1 cellular context compared by ENCODE assay signal in the genomic region with DNA sequence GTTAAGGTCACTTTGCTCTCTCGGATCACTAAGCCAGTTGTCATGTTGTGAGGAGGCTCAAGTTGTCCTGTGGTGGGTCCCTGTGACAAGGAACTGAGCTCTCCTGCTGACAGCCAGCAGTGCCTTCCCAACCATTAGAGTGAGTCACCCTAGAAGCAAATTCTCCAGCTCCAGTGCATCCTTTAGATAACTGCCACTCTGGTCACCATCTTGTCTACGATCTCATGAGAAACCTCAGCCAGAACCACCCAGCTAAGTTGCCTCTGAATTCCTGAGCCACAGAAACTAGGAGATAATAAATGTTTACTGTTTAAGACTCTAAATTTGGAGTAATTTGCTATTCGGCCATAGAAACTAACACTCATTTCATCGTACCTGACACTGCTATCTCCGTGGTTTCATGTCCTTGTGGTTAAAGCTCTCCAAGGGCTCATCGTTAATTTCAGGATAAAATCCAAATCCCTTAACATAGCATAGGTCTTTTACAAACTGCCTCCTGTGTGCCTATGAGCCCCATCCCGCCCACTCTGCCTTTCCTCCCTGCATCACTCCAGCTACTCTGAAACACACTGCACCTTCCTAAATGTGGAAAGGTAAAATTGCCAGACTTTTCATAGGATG.
A peak's percentile ranks its signal among the peaks of the same experiment; 100 is the strongest.
TF ChIP-seq lines count a peak whose summit lies in the region.

No MANE protein-coding gene starts in this region.

TF ChIP-seq in K562, 482 proteins besides CTCF, POLR2A, EP300 and RAD21 (continued from another document and continues in another):
- TF ChIP-seq, protein P1, sequence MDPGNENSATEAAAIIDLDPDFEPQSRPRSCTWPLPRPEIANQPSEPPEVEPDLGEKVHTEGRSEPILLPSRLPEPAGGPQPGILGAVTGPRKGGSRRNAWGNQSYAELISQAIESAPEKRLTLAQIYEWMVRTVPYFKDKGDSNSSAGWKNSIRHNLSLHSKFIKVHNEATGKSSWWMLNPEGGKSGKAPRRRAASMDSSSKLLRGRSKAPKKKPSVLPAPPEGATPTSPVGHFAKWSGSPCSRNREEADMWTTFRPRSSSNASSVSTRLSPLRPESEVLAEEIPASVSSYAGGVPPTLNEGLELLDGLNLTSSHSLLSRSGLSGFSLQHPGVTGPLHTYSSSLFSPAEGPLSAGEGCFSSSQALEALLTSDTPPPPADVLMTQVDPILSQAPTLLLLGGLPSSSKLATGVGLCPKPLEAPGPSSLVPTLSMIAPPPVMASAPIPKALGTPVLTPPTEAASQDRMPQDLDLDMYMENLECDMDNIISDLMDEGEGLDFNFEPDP (CRISPR knock-in tag; IDR thresholded peaks at IDR 0.05) = no peak
- TF ChIP-seq KLF16 (IDR thresholded peaks at IDR 0.05) = peak; percentile 66
- TF ChIP-seq ETS2 (tag; IDR thresholded peaks at IDR 0.05; ENCODE audit: borderline replicate concordance, poor library complexity, severe bottlenecking) = no peak
- peak; percentile 92 for TF ChIP-seq ARID1B (IDR thresholded peaks at IDR 0.05)
- TF ChIP-seq, protein P2, sequence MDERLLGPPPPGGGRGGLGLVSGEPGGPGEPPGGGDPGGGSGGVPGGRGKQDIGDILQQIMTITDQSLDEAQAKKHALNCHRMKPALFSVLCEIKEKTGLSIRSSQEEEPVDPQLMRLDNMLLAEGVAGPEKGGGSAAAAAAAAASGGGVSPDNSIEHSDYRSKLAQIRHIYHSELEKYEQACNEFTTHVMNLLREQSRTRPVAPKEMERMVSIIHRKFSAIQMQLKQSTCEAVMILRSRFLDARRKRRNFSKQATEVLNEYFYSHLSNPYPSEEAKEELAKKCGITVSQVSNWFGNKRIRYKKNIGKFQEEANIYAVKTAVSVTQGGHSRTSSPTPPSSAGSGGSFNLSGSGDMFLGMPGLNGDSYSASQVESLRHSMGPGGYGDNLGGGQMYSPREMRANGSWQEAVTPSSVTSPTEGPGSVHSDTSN (CRISPR knock-in tag; IDR thresholded peaks at IDR 0.05; ENCODE audit: low read depth) = no peak
- TF ChIP-seq, protein P2 (tag; conservative IDR thresholded peaks at IDR 0.05; ENCODE audit: low read depth) = no peak
- no peak for TF ChIP-seq LARP7 (IDR thresholded peaks at IDR 0.05)
- no peak for TF ChIP-seq ZBTB1 (CRISPR knock-in tag; IDR thresholded peaks at IDR 0.05; ENCODE audit: borderline replicate concordance, low read depth)
- no peak for TF ChIP-seq BRCA1 (IDR thresholded peaks at IDR 0.05)
- no peak for TF ChIP-seq BRCA1 (CRISPR knock-in tag; IDR thresholded peaks at IDR 0.05)
- TF ChIP-seq SIN3A (IDR thresholded peaks at IDR 0.05; ENCODE audit: borderline replicate concordance in 2 of 2, control insufficient read depth in 1 of 2, low read depth in 2 of 2, low read length in 2 of 2) = no peak
- TF ChIP-seq, protein P3, sequence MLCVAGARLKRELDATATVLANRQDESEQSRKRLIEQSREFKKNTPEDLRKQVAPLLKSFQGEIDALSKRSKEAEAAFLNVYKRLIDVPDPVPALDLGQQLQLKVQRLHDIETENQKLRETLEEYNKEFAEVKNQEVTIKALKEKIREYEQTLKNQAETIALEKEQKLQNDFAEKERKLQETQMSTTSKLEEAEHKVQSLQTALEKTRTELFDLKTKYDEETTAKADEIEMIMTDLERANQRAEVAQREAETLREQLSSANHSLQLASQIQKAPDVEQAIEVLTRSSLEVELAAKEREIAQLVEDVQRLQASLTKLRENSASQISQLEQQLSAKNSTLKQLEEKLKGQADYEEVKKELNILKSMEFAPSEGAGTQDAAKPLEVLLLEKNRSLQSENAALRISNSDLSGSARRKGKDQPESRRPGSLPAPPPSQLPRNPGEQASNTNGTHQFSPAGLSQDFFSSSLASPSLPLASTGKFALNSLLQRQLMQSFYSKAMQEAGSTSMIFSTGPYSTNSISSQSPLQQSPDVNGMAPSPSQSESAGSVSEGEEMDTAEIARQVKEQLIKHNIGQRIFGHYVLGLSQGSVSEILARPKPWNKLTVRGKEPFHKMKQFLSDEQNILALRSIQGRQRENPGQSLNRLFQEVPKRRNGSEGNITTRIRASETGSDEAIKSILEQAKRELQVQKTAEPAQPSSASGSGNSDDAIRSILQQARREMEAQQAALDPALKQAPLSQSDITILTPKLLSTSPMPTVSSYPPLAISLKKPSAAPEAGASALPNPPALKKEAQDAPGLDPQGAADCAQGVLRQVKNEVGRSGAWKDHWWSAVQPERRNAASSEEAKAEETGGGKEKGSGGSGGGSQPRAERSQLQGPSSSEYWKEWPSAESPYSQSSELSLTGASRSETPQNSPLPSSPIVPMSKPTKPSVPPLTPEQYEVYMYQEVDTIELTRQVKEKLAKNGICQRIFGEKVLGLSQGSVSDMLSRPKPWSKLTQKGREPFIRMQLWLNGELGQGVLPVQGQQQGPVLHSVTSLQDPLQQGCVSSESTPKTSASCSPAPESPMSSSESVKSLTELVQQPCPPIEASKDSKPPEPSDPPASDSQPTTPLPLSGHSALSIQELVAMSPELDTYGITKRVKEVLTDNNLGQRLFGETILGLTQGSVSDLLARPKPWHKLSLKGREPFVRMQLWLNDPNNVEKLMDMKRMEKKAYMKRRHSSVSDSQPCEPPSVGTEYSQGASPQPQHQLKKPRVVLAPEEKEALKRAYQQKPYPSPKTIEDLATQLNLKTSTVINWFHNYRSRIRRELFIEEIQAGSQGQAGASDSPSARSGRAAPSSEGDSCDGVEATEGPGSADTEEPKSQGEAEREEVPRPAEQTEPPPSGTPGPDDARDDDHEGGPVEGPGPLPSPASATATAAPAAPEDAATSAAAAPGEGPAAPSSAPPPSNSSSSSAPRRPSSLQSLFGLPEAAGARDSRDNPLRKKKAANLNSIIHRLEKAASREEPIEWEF (CRISPR knock-in tag; IDR thresholded peaks at IDR 0.05) = no peak
- no peak for TF ChIP-seq ZNF583 (CRISPR knock-in tag; IDR thresholded peaks at IDR 0.05)
- TF ChIP-seq POLR2G (IDR thresholded peaks at IDR 0.05; ENCODE audit: low read depth, low read length) = no peak
- TF ChIP-seq, protein P4, sequence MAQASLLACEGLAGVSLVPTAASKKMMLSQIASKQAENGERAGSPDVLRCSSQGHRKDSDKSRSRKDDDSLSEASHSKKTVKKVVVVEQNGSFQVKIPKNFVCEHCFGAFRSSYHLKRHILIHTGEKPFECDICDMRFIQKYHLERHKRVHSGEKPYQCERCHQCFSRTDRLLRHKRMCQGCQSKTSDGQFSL (CRISPR knock-in tag; IDR thresholded peaks at IDR 0.05) = no peak
- TF ChIP-seq, protein P4 (tag; IDR thresholded peaks at IDR 0.05) = no peak
- TF ChIP-seq RBFOX2 (IDR thresholded peaks at IDR 0.05; ENCODE audit: low read depth, low read length) = no peak
- TF ChIP-seq, protein P5, sequence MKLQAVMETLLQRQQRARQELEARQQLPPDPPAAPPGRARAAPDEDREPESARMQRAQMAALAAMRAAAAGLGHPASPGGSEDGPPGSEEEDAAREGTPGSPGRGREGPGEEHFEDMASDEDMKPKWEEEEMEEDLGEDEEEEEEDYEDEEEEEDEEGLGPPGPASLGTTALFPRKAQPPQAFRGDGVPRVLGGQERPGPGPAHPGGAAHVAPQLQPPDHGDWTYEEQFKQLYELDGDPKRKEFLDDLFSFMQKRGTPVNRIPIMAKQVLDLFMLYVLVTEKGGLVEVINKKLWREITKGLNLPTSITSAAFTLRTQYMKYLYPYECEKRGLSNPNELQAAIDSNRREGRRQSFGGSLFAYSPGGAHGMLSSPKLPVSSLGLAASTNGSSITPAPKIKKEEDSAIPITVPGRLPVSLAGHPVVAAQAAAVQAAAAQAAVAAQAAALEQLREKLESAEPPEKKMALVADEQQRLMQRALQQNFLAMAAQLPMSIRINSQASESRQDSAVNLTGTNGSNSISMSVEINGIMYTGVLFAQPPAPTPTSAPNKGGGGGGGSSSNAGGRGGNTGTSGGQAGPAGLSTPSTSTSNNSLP (IDR thresholded peaks at IDR 0.05; ENCODE audit: borderline replicate concordance, low read depth, low read length) = no peak
- peak; percentile 92 for TF ChIP-seq TEAD4 (IDR thresholded peaks at IDR 0.05; ENCODE audit: low read length)
- TF ChIP-seq TEAD4 (CRISPR knock-in tag; IDR thresholded peaks at IDR 0.05; ENCODE audit: borderline replicate concordance) = no peak
- TF ChIP-seq CSDE1 (IDR thresholded peaks at IDR 0.05) = no peak
- TF ChIP-seq ZNF436 (CRISPR knock-in tag; IDR thresholded peaks at IDR 0.05) = no peak
- TF ChIP-seq, protein P6, sequence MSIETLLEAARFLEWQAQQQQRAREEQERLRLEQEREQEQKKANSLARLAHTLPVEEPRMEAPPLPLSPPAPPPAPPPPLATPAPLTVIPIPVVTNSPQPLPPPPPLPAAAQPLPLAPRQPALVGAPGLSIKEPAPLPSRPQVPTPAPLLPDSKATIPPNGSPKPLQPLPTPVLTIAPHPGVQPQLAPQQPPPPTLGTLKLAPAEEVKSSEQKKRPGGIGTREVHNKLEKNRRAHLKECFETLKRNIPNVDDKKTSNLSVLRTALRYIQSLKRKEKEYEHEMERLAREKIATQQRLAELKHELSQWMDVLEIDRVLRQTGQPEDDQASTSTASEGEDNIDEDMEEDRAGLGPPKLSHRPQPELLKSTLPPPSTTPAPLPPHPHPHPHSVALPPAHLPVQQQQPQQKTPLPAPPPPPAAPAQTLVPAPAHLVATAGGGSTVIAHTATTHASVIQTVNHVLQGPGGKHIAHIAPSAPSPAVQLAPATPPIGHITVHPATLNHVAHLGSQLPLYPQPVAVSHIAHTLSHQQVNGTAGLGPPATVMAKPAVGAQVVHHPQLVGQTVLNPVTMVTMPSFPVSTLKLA (conservative IDR thresholded peaks at IDR 0.05) = no peak
- no peak for TF ChIP-seq IRF2 (CRISPR knock-in tag; IDR thresholded peaks at IDR 0.05)
- TF ChIP-seq U2AF1 (optimal IDR thresholded peaks at IDR 0.05; ENCODE audit: low read depth, low read length) = no peak
- TF ChIP-seq, protein P7, sequence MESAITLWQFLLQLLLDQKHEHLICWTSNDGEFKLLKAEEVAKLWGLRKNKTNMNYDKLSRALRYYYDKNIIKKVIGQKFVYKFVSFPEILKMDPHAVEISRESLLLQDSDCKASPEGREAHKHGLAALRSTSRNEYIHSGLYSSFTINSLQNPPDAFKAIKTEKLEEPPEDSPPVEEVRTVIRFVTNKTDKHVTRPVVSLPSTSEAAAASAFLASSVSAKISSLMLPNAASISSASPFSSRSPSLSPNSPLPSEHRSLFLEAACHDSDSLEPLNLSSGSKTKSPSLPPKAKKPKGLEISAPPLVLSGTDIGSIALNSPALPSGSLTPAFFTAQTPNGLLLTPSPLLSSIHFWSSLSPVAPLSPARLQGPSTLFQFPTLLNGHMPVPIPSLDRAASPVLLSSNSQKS (CRISPR knock-in tag; IDR thresholded peaks at IDR 0.05) = no peak
- TF ChIP-seq, protein P8, sequence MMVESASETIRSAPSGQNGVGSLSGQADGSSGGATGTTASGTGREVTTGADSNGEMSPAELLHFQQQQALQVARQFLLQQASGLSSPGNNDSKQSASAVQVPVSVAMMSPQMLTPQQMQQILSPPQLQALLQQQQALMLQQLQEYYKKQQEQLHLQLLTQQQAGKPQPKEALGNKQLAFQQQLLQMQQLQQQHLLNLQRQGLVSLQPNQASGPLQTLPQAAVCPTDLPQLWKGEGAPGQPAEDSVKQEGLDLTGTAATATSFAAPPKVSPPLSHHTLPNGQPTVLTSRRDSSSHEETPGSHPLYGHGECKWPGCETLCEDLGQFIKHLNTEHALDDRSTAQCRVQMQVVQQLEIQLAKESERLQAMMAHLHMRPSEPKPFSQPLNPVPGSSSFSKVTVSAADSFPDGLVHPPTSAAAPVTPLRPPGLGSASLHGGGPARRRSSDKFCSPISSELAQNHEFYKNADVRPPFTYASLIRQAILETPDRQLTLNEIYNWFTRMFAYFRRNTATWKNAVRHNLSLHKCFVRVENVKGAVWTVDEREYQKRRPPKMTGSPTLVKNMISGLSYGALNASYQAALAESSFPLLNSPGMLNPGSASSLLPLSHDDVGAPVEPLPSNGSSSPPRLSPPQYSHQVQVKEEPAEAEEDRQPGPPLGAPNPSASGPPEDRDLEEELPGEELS (CRISPR knock-in tag; IDR thresholded peaks at IDR 0.05; ENCODE audit: borderline replicate concordance) = no peak
- TF ChIP-seq COPS2 (conservative IDR thresholded peaks at IDR 0.05) = no peak
- no peak for TF ChIP-seq HOXB6 (CRISPR knock-in tag; IDR thresholded peaks at IDR 0.05; ENCODE audit: borderline replicate concordance)
- TF ChIP-seq ETV5 (CRISPR knock-in tag; IDR thresholded peaks at IDR 0.05; ENCODE audit: low read depth) = 0 out of 2 replicates have a peak, but pooled peaks have one; percentile 49
- no peak; the same call in 1 of the 2 replicates for TF ChIP-seq ZNF175 (CRISPR knock-in tag; IDR thresholded peaks at IDR 0.05; ENCODE audit: low read depth)
- no peak for TF ChIP-seq TBP (optimal IDR thresholded peaks at IDR 0.05; ENCODE audit: low read depth, low read length)
- no peak for TF ChIP-seq ZNF239 (CRISPR knock-in tag; IDR thresholded peaks at IDR 0.05)
- no peak for TF ChIP-seq CREBBP (IDR thresholded peaks at IDR 0.05; ENCODE audit: low read depth, low read length)
- no peak for TF ChIP-seq ZFPM2 (CRISPR knock-in tag; IDR thresholded peaks at IDR 0.05)
- TF ChIP-seq, protein P9, sequence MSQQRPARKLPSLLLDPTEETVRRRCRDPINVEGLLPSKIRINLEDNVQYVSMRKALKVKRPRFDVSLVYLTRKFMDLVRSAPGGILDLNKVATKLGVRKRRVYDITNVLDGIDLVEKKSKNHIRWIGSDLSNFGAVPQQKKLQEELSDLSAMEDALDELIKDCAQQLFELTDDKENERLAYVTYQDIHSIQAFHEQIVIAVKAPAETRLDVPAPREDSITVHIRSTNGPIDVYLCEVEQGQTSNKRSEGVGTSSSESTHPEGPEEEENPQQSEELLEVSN (IDR thresholded peaks at IDR 0.05; ENCODE audit: borderline replicate concordance in 1 of 2, extremely low read depth in 1 of 2, insufficient read depth in 1 of 2, insufficient read length in 1 of 2, low read depth in 1 of 2, low read length in 1 of 2, poor library complexity in 1 of 2, severe bottlenecking in 1 of 2) = no peak
- TF ChIP-seq, protein P10, sequence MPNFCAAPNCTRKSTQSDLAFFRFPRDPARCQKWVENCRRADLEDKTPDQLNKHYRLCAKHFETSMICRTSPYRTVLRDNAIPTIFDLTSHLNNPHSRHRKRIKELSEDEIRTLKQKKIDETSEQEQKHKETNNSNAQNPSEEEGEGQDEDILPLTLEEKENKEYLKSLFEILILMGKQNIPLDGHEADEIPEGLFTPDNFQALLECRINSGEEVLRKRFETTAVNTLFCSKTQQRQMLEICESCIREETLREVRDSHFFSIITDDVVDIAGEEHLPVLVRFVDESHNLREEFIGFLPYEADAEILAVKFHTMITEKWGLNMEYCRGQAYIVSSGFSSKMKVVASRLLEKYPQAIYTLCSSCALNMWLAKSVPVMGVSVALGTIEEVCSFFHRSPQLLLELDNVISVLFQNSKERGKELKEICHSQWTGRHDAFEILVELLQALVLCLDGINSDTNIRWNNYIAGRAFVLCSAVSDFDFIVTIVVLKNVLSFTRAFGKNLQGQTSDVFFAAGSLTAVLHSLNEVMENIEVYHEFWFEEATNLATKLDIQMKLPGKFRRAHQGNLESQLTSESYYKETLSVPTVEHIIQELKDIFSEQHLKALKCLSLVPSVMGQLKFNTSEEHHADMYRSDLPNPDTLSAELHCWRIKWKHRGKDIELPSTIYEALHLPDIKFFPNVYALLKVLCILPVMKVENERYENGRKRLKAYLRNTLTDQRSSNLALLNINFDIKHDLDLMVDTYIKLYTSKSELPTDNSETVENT (CRISPR knock-in tag; IDR thresholded peaks at IDR 0.05) = no peak
